ENCODE assay signal across 9 cellular contexts in the genomic region with DNA sequence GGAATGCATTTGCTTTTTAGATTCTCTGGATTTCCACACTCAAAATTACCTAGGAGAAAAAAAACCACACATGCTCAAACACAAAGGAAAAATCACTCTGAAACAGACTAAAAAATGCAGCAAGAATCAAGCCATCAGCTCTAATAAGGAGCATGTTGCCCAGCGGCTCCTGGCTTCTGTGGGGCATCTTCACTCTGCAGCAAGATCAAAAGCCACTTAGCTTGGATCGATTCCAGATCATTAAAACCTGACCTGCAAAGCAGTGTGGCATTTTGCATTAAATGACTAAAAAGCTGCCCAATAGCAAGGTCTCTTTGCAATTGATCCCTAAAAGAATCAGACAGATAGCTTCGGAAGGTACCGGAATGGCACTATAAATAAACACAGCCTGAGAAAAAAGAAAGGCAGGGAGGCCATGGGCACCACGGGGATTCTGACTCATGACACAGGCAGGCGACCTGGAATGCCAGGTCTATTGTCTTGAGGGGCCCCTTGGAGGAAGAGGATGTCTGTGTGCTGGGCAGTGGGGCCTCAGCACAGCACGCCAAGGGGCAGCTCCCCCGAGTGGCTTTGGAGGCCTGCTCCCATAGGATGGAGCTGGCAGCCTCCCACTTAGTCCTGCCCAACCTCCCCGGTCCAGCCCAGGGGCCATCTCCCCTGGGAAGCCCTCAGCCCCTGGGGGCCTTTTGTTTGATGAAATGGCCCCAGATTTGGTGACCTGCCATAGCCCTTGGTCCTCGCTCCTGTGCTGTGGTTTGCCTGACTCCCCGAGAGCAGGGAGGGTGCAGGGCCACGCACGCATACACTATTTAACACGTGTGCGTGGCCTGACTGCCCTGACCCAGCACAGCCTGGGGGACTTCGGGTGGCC. TPM values are rescaled to one million over a fixed set of nuclear protein-coding genes. Genes with fewer than 3 reads are reported as not detected.
DNase-seq lines count a peak whose midpoint lies in the region; ATAC-seq and TF ChIP-seq lines count a peak whose summit lies in the region.
"Had no signal": no experiment of that assay in that cellular context is flagged by ENCODE, and none has a peak within 500 bp of the region (broad histone marks: within the 10 kb centered on the region; RNA-seq: fewer than 3 reads in every experiment).

No MANE protein-coding gene starts in this region.

- H3K27ac ChIP-seq in RWPE1 = peak overlapping the region; percentile 59
- peak overlapping the region; percentile 70 for H3K27ac ChIP-seq in neuronal stem cell (replicated peaks; ENCODE audit: low read length)
- no peak overlapping the region for H3K27ac ChIP-seq in spleen
- H3K27ac ChIP-seq in naive thymus-derived CD4-positive, alpha-beta T cell (ENCODE audit: low read depth, low read length) = no peak overlapping the region

- no peaks in the 10 kb centered on the region for H3K9me3 ChIP-seq in neuronal stem cell (replicated peaks in 1 of 2; ENCODE audit: control insufficient read depth in 2 of 2, insufficient read depth in 1 of 2, low read depth in 1 of 2, low read length in 2 of 2)
- H3K9me3 ChIP-seq in spleen = no peaks in the 10 kb centered on the region
- no peaks in the 10 kb centered on the region for H3K9me3 ChIP-seq in naive thymus-derived CD4-positive, alpha-beta T cell (ENCODE audit: control insufficient read depth in 2 of 3, low read length in 3 of 3)

- peaks cover 22 to 64% (median 54%) of the 10 kb centered on the region in 7 donors for H3K4me1 Mint-ChIP-seq in naive thymus-derived CD4-positive, alpha-beta T cell

- H2AFZ ChIP-seq in neuronal stem cell (ENCODE audit: low read length) = no peak overlapping the region

- no peak overlapping the region for H2BK12ac ChIP-seq in neuronal stem cell (ENCODE audit: low read length)

- DNase-seq in ELR (ENCODE audit: low read depth) (peak; percentile 86), RWPE1 (ENCODE audit: low spot score) (peak; percentile 72), epithelial cell of proximal tubule (ENCODE audit: low read depth) (peak; percentile 39), neuronal stem cell (ENCODE audit: low spot score) (peak; percentile 71), spleen (no peak), SIG-M5 (lab: John Stamatoyannopoulos, UW) (no peak)
- no peak for DNase-seq in naive thymus-derived CD4-positive, alpha-beta T cell
- DNase-seq: Karpas-422 had no signal

- no peak overlapping the region for H3K9ac ChIP-seq in neuronal stem cell (ENCODE audit: low read depth, low read length, poor library complexity)

- H2BK120ac ChIP-seq in neuronal stem cell (ENCODE audit: low read depth, low read length) = no peak overlapping the region

- H4K91ac ChIP-seq in neuronal stem cell (ENCODE audit: low read depth, low read length, poor library complexity) = no peak overlapping the region

- H3K4ac ChIP-seq in neuronal stem cell (ENCODE audit: low read length) = no peak overlapping the region

- no peak overlapping the region for H3K4me2 ChIP-seq in neuronal stem cell (ENCODE audit: insufficient read depth, low read length, poor library complexity, severe bottlenecking)

- intact Hi-C loops in spleen (cut with DNase I; ENCODE audit: low total_unique reads) = no loop called here
- intact Hi-C loops in naive thymus-derived CD4-positive, alpha-beta T cell (cut with micrococcal nuclease) = loop anchor here in 1 of 2 donors (10.0 kb wide), 1 partner anchor 157 kb away; the partner anchor contains the start of gene ITPR3

- H4K8ac ChIP-seq in neuronal stem cell (ENCODE audit: low read depth, low read length) = no peak overlapping the region

- ATAC-seq in naive thymus-derived CD4-positive, alpha-beta T cell = no peak
- ATAC-seq in HG02884 (IDR thresholded peaks at IDR 0.05; ENCODE audit: unreplicated experiment) = no peak

- no peaks in the 10 kb centered on the region for H3K79me1 ChIP-seq in neuronal stem cell (ENCODE audit: low read depth, low read length)

- POLR2A ChIA-PET in RWPE1 (lab: Yijun Ruan, JAX; ENCODE audit: low non-redundant PET) = no interaction called here
- POLR2A ChIA-PET in naive thymus-derived CD4-positive, alpha-beta T cell (lab: Charles Lee) = no interaction called here

- peak overlapping the region in 1 of 10 donors; percentile 18 for H3K4me3 Mint-ChIP-seq in naive thymus-derived CD4-positive, alpha-beta T cell

- no peak overlapping the region for H2BK5ac ChIP-seq in neuronal stem cell (ENCODE audit: low read length)

- TF ChIP-seq CTCF in RWPE1 (conservative IDR thresholded peaks at IDR 0.05; ENCODE audit: low read depth) = no peak
- TF ChIP-seq CTCF in epithelial cell of proximal tubule (conservative IDR thresholded peaks at IDR 0.05; ENCODE audit: low read depth, low read length) = no peak
- no peak for TF ChIP-seq CTCF in spleen (IDR thresholded peaks at IDR 0.05 in 8 of 11, conservative IDR thresholded peaks at IDR 0.05 in 3 of 11)

- CTCF ChIA-PET in RWPE1 (lab: Yijun Ruan, JAX) = interaction anchor here (0.6 to 1.7 kb wide), 3 partner anchors 10 to 976 kb away, joined by 3 to 9 read pairs (median 4); no protein-coding TSS in a partner anchor
- CTCF ChIA-PET in naive thymus-derived CD4-positive, alpha-beta T cell (lab: Charles Lee) = interaction anchor here (1.2 to 1.4 kb wide), 2 partner anchors 9 to 10 kb away, joined by 3 to 6 read pairs; no protein-coding TSS in a partner anchor

- H2BK15ac ChIP-seq in neuronal stem cell (ENCODE audit: low read length) = no peak overlapping the region

- peak overlapping the region; percentile 66 for H3K18ac ChIP-seq in neuronal stem cell (ENCODE audit: low read length)

- no peaks in the 10 kb centered on the region for H3K27me3 ChIP-seq in neuronal stem cell (ENCODE audit: control insufficient read depth in 3 of 3, insufficient read depth in 3 of 3, low read depth in 1 of 3, low read length in 3 of 3)
- no peaks in the 10 kb centered on the region for H3K27me3 ChIP-seq in spleen (replicated peaks in 1 of 7)
- H3K27me3 ChIP-seq in naive thymus-derived CD4-positive, alpha-beta T cell (ENCODE audit: control insufficient read depth in 2 of 2, insufficient read depth in 2 of 2, low read length in 2 of 2) = no peaks in the 10 kb centered on the region

- peaks cover 42 to 91% of the 10 kb centered on the region in 2 donors for H3K36me3 ChIP-seq in neuronal stem cell (replicated peaks in 1 of 2; ENCODE audit: control insufficient read depth in 2 of 2, insufficient read depth in 2 of 2, low read length in 2 of 2)
- peaks cover 6 to 100% (median 84%) of the 10 kb centered on the region in 6 donors for H3K36me3 ChIP-seq in spleen
- H3K36me3 ChIP-seq in naive thymus-derived CD4-positive, alpha-beta T cell (ENCODE audit: control insufficient read depth in 2 of 3, insufficient read depth in 3 of 3, low read length in 3 of 3) = peaks cover 35 to 96% (median 58%) of the 10 kb centered on the region in 3 experiments

- no CpG with 5 or more reads among the region's 16 CpGs for WGBS in neuronal stem cell (ENCODE audit: extremely low coverage in 2 of 2, insufficient read length in 2 of 2, insufficient replicate concordance in 1 of 2), 2 donors
- WGBS in spleen, 5 donors = 78 to 88% (median 83%) methylated on average over 11 to 16 of the region's 16 CpGs

- no peaks in the 10 kb centered on the region for H3K9me3 Mint-ChIP-seq in naive thymus-derived CD4-positive, alpha-beta T cell

- H3K4me1 ChIP-seq in neuronal stem cell (ENCODE audit: control insufficient read depth in 2 of 2, insufficient read depth in 1 of 2, low read depth in 1 of 2, low read length in 2 of 2) = peaks cover 25 to 32% of the 10 kb centered on the region in 2 donors
- H3K4me1 ChIP-seq in spleen = peaks cover 20 to 44% (median 24%) of the 10 kb centered on the region in 6 donors
- H3K4me1 ChIP-seq in naive thymus-derived CD4-positive, alpha-beta T cell (ENCODE audit: control insufficient read depth in 2 of 2, insufficient read depth in 2 of 2, low read length in 2 of 2) = peaks cover 16 to 22% of the 10 kb centered on the region in 2 donors

- H2AK5ac ChIP-seq in neuronal stem cell (ENCODE audit: low read depth, low read length) = no peak overlapping the region

- H3K14ac ChIP-seq in neuronal stem cell (ENCODE audit: low read length) = no peak overlapping the region

- peaks cover 18 to 71% (median 36%) of the 10 kb centered on the region in 5 donors for H3K36me3 Mint-ChIP-seq in naive thymus-derived CD4-positive, alpha-beta T cell

- no peaks in the 10 kb centered on the region for H3K27me3 Mint-ChIP-seq in naive thymus-derived CD4-positive, alpha-beta T cell

- H3K23ac ChIP-seq in neuronal stem cell (ENCODE audit: low read depth, low read length, poor library complexity) = peak overlapping the region; percentile 19

- H3K27ac Mint-ChIP-seq in naive thymus-derived CD4-positive, alpha-beta T cell = no peak overlapping the region

- no peak for TF ChIP-seq POLR2A in spleen (IDR thresholded peaks at IDR 0.05)

- H3K4me3 ChIP-seq in epithelial cell of proximal tubule (ENCODE audit: low read depth, low read length) = no peak overlapping the region
- H3K4me3 ChIP-seq in neuronal stem cell (ENCODE audit: low read length in 2 of 2) = no peak overlapping the region
- no peak overlapping the region for H3K4me3 ChIP-seq in spleen
- H3K4me3 ChIP-seq in naive thymus-derived CD4-positive, alpha-beta T cell (ENCODE audit: low read length) = no peak overlapping the region

RNA-seq across cellular contexts. Expression of gene LEMD2, which starts 7.6 kb away (rescaled TPM):
- total RNA-seq in epithelial cell of proximal tubule (42.0 and 48.3 TPM in 2 replicates), spleen (10 to 100 TPM; 59.3 to 97.6 (median 71.6) TPM)
- polyA plus RNA-seq in neuronal stem cell (2013, experiment 1 of 2) = 30.6 TPM
- polyA plus RNA-seq in neuronal stem cell (2013, experiment 2 of 2) = 30.2 TPM
- 10 to 100 TPM; 38.6 to 60.8 (median 50.6) TPM for polyA plus RNA-seq in spleen
- total RNA-seq in naive thymus-derived CD4-positive, alpha-beta T cell = 100 to 1,000 TPM in 4 of 5 experiments, 10 to 100 TPM in 1; 71.4 to 124 (median 118) TPM
- 10 to 100 TPM; 27.0 to 46.6 TPM for polyA plus RNA-seq in naive thymus-derived CD4-positive, alpha-beta T cell

RNA-seq across cellular contexts. Expression of gene MLN, which starts 22.5 kb away (rescaled TPM):
- total RNA-seq in epithelial cell of proximal tubule = not detected in 2 replicates
- not detected for polyA plus RNA-seq in neuronal stem cell (2013, experiment 1 of 2)
- not detected for polyA plus RNA-seq in neuronal stem cell (2013, experiment 2 of 2)
- not detected for total RNA-seq in spleen
- not detected for polyA plus RNA-seq in spleen
- not detected for total RNA-seq in naive thymus-derived CD4-positive, alpha-beta T cell
- not detected for polyA plus RNA-seq in naive thymus-derived CD4-positive, alpha-beta T cell

RNA-seq across cellular contexts. Expression of gene IP6K3, which starts 34.6 kb away (rescaled TPM):
- total RNA-seq in epithelial cell of proximal tubule (0.40 and 0.65 TPM in 2 replicates), spleen (1 to 10 TPM in 6 of 7 donors, under 1 TPM in 1; 0.70 to 5.8 (median 2.7) TPM)
- 1.7 TPM for polyA plus RNA-seq in neuronal stem cell (2013, experiment 1 of 2)
- polyA plus RNA-seq in neuronal stem cell (2013, experiment 2 of 2) = 1.4 TPM
- polyA plus RNA-seq in spleen = under 1 TPM; 0.30 to 0.64 (median 0.36) TPM
- not detected for total RNA-seq in naive thymus-derived CD4-positive, alpha-beta T cell
- polyA plus RNA-seq in naive thymus-derived CD4-positive, alpha-beta T cell = not detected

Comparison
In these comparisons a context has a peak if more than half of its experiments do, and no peak if none do; other contexts are left out.
1. DNase-seq: peak in ELR (single experiment), RWPE1 (single experiment), epithelial cell of proximal tubule (single experiment) and neuronal stem cell (single experiment); none in spleen (single experiment), naive thymus-derived CD4-positive, alpha-beta T cell (0 of 9) and SIG-M5 (single experiment).
2. H3K27ac ChIP-seq: peak in RWPE1 (single experiment) and neuronal stem cell (single experiment); none in spleen (0 of 8) and naive thymus-derived CD4-positive, alpha-beta T cell (single experiment).